Comparison of ENCODE assay signal across 1 cellular context in genomic region chr10:45004661-45005060, GRCh38.
TF ChIP-seq lines count a peak whose summit lies in the region.

No MANE protein-coding gene starts in this region.

TF ChIP-seq in HepG2, 621 proteins besides CTCF, POLR2A, EP300 and RAD21 (continues in another document):
- TF ChIP-seq ATF5 (CRISPR knock-in tag; IDR thresholded peaks at IDR 0.05; ENCODE audit: low read depth) (no peak), SMC3 (IDR thresholded peaks at IDR 0.05; ENCODE audit: low read length) (no peak), FOXJ3 (CRISPR knock-in tag; IDR thresholded peaks at IDR 0.05; ENCODE audit: borderline replicate concordance) (0 out of 2 replicates have a peak, but pooled peaks have one; percentile 14), ZFP1 (CRISPR knock-in tag; IDR thresholded peaks at IDR 0.05) (0 out of 2 replicates have a peak, but pooled peaks have one; percentile 12), RARA (CRISPR knock-in tag; IDR thresholded peaks at IDR 0.05) (peak; percentile 91), ZNF746 (CRISPR knock-in tag; IDR thresholded peaks at IDR 0.05) (no peak), NR2F1 (CRISPR knock-in tag; IDR thresholded peaks at IDR 0.05) (peak; percentile 31 to 52; a peak in 3 of 4 replicates), RCOR2 (CRISPR knock-in tag; IDR thresholded peaks at IDR 0.05) (0 out of 2 replicates have a peak, but pooled peaks have one; percentile 20), SIX4 (CRISPR knock-in tag; IDR thresholded peaks at IDR 0.05) (no peak), WIZ (CRISPR knock-in tag; IDR thresholded peaks at IDR 0.05) (no peak), SOX13 (IDR thresholded peaks at IDR 0.05) (no peak), SOX13 (CRISPR knock-in tag; conservative IDR thresholded peaks at IDR 0.05 in 1 of 2, IDR thresholded peaks at IDR 0.05 in 1 of 2) (peak in 1 of 2 experiments; percentile 33; a peak in 1 of 4 replicates), CREB3 (CRISPR knock-in tag; IDR thresholded peaks at IDR 0.05) (no peak), GATAD2A (CRISPR knock-in tag; IDR thresholded peaks at IDR 0.05) (peak; percentile 56), MED13 (CRISPR knock-in tag; IDR thresholded peaks at IDR 0.05) (no peak), NFE2 (CRISPR knock-in tag; IDR thresholded peaks at IDR 0.05) (no peak), HMG20A (CRISPR knock-in tag; IDR thresholded peaks at IDR 0.05; ENCODE audit: borderline replicate concordance) (0 out of 2 replicates have a peak, but pooled peaks have one; percentile 11), ZNF225 (CRISPR knock-in tag; IDR thresholded peaks at IDR 0.05) (no peak), PHF21A (CRISPR knock-in tag; IDR thresholded peaks at IDR 0.05) (peak; percentile 0; the same call in 1 of the 2 replicates), NCOA2 (CRISPR knock-in tag; IDR thresholded peaks at IDR 0.05) (peak; percentile 28; the same call in 1 of the 2 replicates), SKI (IDR thresholded peaks at IDR 0.05; ENCODE audit: partially characterized antibody) (peak; percentile 22), ZBTB1 (CRISPR knock-in tag; IDR thresholded peaks at IDR 0.05; ENCODE audit: borderline replicate concordance) (no peak), GFI1 (CRISPR knock-in tag; IDR thresholded peaks at IDR 0.05; ENCODE audit: borderline replicate concordance) (peak; percentile 13; the same call in 1 of the 2 replicates), PHB2 (IDR thresholded peaks at IDR 0.05; ENCODE audit: partially characterized antibody) (no peak), KDM3A (CRISPR knock-in tag; IDR thresholded peaks at IDR 0.05; ENCODE audit: low read depth) (no peak), FOXP1 (IDR thresholded peaks at IDR 0.05) (no peak), FOXP1 (CRISPR knock-in tag; IDR thresholded peaks at IDR 0.05) (peak; percentile 16; the same call in 1 of the 2 replicates), ZNF652 (CRISPR knock-in tag; IDR thresholded peaks at IDR 0.05; ENCODE audit: borderline replicate concordance, low read depth) (0 out of 2 replicates have a peak, but pooled peaks have one; percentile 80), ZNF614 (CRISPR knock-in tag; IDR thresholded peaks at IDR 0.05; ENCODE audit: borderline replicate concordance) (0 out of 2 replicates have a peak, but pooled peaks have one; percentile 3), TRIM24 (CRISPR knock-in tag; IDR thresholded peaks at IDR 0.05) (no peak), FOXA3 (CRISPR knock-in tag; IDR thresholded peaks at IDR 0.05) (peak; percentile 23; the same call in 1 of the 2 replicates), ONECUT2 (CRISPR knock-in tag; IDR thresholded peaks at IDR 0.05) (0 out of 2 replicates have a peak, but pooled peaks have one; percentile 12), BCL6 (CRISPR knock-in tag; IDR thresholded peaks at IDR 0.05) (no peak), FOXP4 (CRISPR knock-in tag; IDR thresholded peaks at IDR 0.05) (peak; percentile 53), HCFC1 (IDR thresholded peaks at IDR 0.05; ENCODE audit: low read depth, low read length) (no peak), SALL1 (CRISPR knock-in tag; IDR thresholded peaks at IDR 0.05) (no peak; the same call in 1 of the 2 replicates), CBX1 (IDR thresholded peaks at IDR 0.05; ENCODE audit: low read depth) (no peak), MED1 (CRISPR knock-in tag; IDR thresholded peaks at IDR 0.05) (peak; percentile 72), RXRB (CRISPR knock-in tag; IDR thresholded peaks at IDR 0.05; ENCODE audit: borderline replicate concordance) (peak; percentile 84), ZGPAT (CRISPR knock-in tag; IDR thresholded peaks at IDR 0.05) (no peak), NR2F6 (IDR thresholded peaks at IDR 0.05) (peak; percentile 64; the same call in 1 of the 2 replicates), NR2F6 (CRISPR knock-in tag; IDR thresholded peaks at IDR 0.05) (peak; percentile 83), ZNF329 (CRISPR knock-in tag; IDR thresholded peaks at IDR 0.05; ENCODE audit: low read depth) (no peak)
- TF ChIP-seq, protein P1, sequence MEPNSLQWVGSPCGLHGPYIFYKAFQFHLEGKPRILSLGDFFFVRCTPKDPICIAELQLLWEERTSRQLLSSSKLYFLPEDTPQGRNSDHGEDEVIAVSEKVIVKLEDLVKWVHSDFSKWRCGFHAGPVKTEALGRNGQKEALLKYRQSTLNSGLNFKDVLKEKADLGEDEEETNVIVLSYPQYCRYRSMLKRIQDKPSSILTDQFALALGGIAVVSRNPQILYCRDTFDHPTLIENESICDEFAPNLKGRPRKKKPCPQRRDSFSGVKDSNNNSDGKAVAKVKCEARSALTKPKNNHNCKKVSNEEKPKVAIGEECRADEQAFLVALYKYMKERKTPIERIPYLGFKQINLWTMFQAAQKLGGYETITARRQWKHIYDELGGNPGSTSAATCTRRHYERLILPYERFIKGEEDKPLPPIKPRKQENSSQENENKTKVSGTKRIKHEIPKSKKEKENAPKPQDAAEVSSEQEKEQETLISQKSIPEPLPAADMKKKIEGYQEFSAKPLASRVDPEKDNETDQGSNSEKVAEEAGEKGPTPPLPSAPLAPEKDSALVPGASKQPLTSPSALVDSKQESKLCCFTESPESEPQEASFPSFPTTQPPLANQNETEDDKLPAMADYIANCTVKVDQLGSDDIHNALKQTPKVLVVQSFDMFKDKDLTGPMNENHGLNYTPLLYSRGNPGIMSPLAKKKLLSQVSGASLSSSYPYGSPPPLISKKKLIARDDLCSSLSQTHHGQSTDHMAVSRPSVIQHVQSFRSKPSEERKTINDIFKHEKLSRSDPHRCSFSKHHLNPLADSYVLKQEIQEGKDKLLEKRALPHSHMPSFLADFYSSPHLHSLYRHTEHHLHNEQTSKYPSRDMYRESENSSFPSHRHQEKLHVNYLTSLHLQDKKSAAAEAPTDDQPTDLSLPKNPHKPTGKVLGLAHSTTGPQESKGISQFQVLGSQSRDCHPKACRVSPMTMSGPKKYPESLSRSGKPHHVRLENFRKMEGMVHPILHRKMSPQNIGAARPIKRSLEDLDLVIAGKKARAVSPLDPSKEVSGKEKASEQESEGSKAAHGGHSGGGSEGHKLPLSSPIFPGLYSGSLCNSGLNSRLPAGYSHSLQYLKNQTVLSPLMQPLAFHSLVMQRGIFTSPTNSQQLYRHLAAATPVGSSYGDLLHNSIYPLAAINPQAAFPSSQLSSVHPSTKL (CRISPR knock-in tag; IDR thresholded peaks at IDR 0.05), result peak; percentile 62; the same call in 1 of the 2 replicates
- TF ChIP-seq, protein P2, sequence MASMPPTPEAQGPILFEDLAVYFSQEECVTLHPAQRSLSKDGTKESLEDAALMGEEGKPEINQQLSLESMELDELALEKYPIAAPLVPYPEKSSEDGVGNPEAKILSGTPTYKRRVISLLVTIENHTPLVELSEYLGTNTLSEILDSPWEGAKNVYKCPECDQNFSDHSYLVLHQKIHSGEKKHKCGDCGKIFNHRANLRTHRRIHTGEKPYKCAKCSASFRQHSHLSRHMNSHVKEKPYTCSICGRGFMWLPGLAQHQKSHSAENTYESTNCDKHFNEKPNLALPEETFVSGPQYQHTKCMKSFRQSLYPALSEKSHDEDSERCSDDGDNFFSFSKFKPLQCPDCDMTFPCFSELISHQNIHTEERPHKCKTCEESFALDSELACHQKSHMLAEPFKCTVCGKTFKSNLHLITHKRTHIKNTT (CRISPR knock-in tag; IDR thresholded peaks at IDR 0.05), result no peak
- TF ChIP-seq, protein P3, sequence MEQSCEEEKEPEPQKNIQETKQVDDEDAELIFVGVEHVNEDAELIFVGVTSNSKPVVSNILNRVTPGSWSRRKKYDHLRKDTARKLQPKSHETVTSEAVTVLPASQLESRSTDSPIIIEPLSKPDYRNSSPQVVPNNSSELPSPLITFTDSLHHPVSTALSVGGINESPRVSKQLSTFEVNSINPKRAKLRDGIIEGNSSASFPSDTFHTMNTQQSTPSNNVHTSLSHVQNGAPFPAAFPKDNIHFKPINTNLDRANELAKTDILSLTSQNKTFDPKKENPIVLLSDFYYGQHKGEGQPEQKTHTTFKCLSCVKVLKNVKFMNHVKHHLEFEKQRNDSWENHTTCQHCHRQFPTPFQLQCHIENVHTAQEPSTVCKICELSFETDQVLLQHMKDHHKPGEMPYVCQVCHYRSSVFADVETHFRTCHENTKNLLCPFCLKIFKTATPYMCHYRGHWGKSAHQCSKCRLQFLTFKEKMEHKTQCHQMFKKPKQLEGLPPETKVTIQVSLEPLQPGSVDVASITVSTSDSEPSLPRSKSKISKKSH (CRISPR knock-in tag; IDR thresholded peaks at IDR 0.05; ENCODE audit: borderline replicate concordance), result no peak
- TF ChIP-seq, protein P4, sequence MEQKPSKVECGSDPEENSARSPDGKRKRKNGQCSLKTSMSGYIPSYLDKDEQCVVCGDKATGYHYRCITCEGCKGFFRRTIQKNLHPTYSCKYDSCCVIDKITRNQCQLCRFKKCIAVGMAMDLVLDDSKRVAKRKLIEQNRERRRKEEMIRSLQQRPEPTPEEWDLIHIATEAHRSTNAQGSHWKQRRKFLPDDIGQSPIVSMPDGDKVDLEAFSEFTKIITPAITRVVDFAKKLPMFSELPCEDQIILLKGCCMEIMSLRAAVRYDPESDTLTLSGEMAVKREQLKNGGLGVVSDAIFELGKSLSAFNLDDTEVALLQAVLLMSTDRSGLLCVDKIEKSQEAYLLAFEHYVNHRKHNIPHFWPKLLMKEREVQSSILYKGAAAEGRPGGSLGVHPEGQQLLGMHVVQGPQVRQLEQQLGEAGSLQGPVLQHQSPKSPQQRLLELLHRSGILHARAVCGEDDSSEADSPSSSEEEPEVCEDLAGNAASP (CRISPR knock-in tag; IDR thresholded peaks at IDR 0.05; ENCODE audit: borderline replicate concordance), result peak; percentile 68; the same call in 1 of the 2 replicates
- TF ChIP-seq, protein P5, sequence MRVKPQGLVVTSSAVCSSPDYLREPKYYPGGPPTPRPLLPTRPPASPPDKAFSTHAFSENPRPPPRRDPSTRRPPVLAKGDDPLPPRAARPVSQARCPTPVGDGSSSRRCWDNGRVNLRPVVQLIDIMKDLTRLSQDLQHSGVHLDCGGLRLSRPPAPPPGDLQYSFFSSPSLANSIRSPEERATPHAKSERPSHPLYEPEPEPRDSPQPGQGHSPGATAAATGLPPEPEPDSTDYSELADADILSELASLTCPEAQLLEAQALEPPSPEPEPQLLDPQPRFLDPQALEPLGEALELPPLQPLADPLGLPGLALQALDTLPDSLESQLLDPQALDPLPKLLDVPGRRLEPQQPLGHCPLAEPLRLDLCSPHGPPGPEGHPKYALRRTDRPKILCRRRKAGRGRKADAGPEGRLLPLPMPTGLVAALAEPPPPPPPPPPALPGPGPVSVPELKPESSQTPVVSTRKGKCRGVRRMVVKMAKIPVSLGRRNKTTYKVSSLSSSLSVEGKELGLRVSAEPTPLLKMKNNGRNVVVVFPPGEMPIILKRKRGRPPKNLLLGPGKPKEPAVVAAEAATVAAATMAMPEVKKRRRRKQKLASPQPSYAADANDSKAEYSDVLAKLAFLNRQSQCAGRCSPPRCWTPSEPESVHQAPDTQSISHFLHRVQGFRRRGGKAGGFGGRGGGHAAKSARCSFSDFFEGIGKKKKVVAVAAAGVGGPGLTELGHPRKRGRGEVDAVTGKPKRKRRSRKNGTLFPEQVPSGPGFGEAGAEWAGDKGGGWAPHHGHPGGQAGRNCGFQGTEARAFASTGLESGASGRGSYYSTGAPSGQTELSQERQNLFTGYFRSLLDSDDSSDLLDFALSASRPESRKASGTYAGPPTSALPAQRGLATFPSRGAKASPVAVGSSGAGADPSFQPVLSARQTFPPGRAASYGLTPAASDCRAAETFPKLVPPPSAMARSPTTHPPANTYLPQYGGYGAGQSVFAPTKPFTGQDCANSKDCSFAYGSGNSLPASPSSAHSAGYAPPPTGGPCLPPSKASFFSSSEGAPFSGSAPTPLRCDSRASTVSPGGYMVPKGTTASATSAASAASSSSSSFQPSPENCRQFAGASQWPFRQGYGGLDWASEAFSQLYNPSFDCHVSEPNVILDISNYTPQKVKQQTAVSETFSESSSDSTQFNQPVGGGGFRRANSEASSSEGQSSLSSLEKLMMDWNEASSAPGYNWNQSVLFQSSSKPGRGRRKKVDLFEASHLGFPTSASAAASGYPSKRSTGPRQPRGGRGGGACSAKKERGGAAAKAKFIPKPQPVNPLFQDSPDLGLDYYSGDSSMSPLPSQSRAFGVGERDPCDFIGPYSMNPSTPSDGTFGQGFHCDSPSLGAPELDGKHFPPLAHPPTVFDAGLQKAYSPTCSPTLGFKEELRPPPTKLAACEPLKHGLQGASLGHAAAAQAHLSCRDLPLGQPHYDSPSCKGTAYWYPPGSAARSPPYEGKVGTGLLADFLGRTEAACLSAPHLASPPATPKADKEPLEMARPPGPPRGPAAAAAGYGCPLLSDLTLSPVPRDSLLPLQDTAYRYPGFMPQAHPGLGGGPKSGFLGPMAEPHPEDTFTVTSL (CRISPR knock-in tag; IDR thresholded peaks at IDR 0.05; ENCODE audit: borderline replicate concordance), result no peak
